In the genomic region with DNA sequence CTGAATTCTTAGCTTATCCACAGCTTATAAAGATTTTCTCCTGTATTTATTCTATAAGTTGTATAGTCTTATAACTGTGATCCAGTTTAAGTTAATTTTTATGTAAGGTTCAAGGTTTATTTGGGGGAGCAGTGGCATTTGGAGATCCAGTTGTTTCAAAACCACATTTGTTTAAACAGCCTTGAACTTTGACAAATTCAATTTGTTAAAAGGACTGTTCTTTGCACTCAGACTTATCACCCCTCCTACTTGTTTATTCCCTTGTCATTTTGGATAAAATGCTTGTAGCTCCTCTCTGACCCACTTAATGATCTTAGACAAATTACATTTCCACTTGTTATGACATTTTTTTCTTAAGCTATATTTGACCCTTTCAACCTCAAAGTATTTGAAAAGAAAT, we compare ENCODE assay signal across 1 cellular context.
TF ChIP-seq lines count a peak whose summit lies in the region.

No MANE protein-coding gene starts in this region.

TF ChIP-seq in HepG2, 621 proteins besides CTCF, POLR2A, EP300 and RAD21 (continued from another document and continues in another):
- TF ChIP-seq CENPT (CRISPR knock-in tag; IDR thresholded peaks at IDR 0.05; ENCODE audit: low read depth) (no peak), ZSCAN21 (CRISPR knock-in tag; IDR thresholded peaks at IDR 0.05; ENCODE audit: borderline replicate concordance) (no peak), CHD4 (IDR thresholded peaks at IDR 0.05; ENCODE audit: borderline replicate concordance, low read length) (no peak; the same call in 1 of the 2 replicates), KLF13 (CRISPR knock-in tag; IDR thresholded peaks at IDR 0.05) (no peak), NFE2L1 (CRISPR knock-in tag; IDR thresholded peaks at IDR 0.05; ENCODE audit: borderline replicate concordance) (no peak), ZNF710 (CRISPR knock-in tag; IDR thresholded peaks at IDR 0.05; ENCODE audit: borderline replicate concordance) (no peak), KLF9 (CRISPR knock-in tag; IDR thresholded peaks at IDR 0.05; ENCODE audit: low read depth) (no peak), ZNF501 (CRISPR knock-in tag; IDR thresholded peaks at IDR 0.05) (no peak), MTERF4 (CRISPR knock-in tag; IDR thresholded peaks at IDR 0.05) (no peak), CREB3 (CRISPR knock-in tag; IDR thresholded peaks at IDR 0.05) (no peak), FOXJ3 (CRISPR knock-in tag; IDR thresholded peaks at IDR 0.05; ENCODE audit: borderline replicate concordance) (peak; percentile 57; the same call in 1 of the 2 replicates), ZFP36L1 (CRISPR knock-in tag; IDR thresholded peaks at IDR 0.05) (no peak), ESRRA (CRISPR knock-in tag; IDR thresholded peaks at IDR 0.05; ENCODE audit: low read depth) (no peak), ZNF382 (CRISPR knock-in tag; IDR thresholded peaks at IDR 0.05; ENCODE audit: borderline replicate concordance) (no peak), JUND (CRISPR knock-in tag; IDR thresholded peaks at IDR 0.05) (no peak), ZNF607 (CRISPR knock-in tag; IDR thresholded peaks at IDR 0.05; ENCODE audit: borderline replicate concordance) (no peak), SNAPC2 (CRISPR knock-in tag; IDR thresholded peaks at IDR 0.05) (no peak), TBX3 (IDR thresholded peaks at IDR 0.05; ENCODE audit: borderline replicate concordance) (no peak), DR1 (CRISPR knock-in tag; IDR thresholded peaks at IDR 0.05) (no peak), BRF2 (CRISPR knock-in tag; IDR thresholded peaks at IDR 0.05) (no peak), NFYC (CRISPR knock-in tag; IDR thresholded peaks at IDR 0.05) (no peak), NFE2L2 (IDR thresholded peaks at IDR 0.05; ENCODE audit: low read length) (no peak), ZBTB25 (CRISPR knock-in tag; IDR thresholded peaks at IDR 0.05) (no peak), NR2F2 (IDR thresholded peaks at IDR 0.05; ENCODE audit: borderline replicate concordance, low read depth) (peak; percentile 92), STAT5B (CRISPR knock-in tag; IDR thresholded peaks at IDR 0.05) (no peak), ZNF326 (CRISPR knock-in tag; IDR thresholded peaks at IDR 0.05; ENCODE audit: borderline replicate concordance) (no peak), HOXD1 (CRISPR knock-in tag; IDR thresholded peaks at IDR 0.05) (no peak), POGK (CRISPR knock-in tag; conservative IDR thresholded peaks at IDR 0.05) (no peak)
- TF ChIP-seq, protein P1, sequence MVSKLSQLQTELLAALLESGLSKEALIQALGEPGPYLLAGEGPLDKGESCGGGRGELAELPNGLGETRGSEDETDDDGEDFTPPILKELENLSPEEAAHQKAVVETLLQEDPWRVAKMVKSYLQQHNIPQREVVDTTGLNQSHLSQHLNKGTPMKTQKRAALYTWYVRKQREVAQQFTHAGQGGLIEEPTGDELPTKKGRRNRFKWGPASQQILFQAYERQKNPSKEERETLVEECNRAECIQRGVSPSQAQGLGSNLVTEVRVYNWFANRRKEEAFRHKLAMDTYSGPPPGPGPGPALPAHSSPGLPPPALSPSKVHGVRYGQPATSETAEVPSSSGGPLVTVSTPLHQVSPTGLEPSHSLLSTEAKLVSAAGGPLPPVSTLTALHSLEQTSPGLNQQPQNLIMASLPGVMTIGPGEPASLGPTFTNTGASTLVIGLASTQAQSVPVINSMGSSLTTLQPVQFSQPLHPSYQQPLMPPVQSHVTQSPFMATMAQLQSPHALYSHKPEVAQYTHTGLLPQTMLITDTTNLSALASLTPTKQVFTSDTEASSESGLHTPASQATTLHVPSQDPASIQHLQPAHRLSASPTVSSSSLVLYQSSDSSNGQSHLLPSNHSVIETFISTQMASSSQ (IDR thresholded peaks at IDR 0.05; ENCODE audit: low read depth): no peak
- TF ChIP-seq, protein P1 (CRISPR knock-in tag; IDR thresholded peaks at IDR 0.05; ENCODE audit: borderline replicate concordance): no peak
- TF ChIP-seq, protein P2, sequence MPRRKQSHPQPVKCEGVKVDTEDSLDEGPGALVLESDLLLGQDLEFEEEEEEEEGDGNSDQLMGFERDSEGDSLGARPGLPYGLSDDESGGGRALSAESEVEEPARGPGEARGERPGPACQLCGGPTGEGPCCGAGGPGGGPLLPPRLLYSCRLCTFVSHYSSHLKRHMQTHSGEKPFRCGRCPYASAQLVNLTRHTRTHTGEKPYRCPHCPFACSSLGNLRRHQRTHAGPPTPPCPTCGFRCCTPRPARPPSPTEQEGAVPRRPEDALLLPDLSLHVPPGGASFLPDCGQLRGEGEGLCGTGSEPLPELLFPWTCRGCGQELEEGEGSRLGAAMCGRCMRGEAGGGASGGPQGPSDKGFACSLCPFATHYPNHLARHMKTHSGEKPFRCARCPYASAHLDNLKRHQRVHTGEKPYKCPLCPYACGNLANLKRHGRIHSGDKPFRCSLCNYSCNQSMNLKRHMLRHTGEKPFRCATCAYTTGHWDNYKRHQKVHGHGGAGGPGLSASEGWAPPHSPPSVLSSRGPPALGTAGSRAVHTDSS (CRISPR knock-in tag; conservative IDR thresholded peaks at IDR 0.05): no peak
- TF ChIP-seq, protein P3, sequence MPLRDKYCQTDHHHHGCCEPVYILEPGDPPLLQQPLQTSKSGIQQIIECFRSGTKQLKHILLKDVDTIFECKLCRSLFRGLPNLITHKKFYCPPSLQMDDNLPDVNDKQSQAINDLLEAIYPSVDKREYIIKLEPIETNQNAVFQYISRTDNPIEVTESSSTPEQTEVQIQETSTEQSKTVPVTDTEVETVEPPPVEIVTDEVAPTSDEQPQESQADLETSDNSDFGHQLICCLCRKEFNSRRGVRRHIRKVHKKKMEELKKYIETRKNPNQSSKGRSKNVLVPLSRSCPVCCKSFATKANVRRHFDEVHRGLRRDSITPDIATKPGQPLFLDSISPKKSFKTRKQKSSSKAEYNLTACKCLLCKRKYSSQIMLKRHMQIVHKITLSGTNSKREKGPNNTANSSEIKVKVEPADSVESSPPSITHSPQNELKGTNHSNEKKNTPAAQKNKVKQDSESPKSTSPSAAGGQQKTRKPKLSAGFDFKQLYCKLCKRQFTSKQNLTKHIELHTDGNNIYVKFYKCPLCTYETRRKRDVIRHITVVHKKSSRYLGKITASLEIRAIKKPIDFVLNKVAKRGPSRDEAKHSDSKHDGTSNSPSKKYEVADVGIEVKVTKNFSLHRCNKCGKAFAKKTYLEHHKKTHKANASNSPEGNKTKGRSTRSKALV (CRISPR knock-in tag; IDR thresholded peaks at IDR 0.05): no peak
- TF ChIP-seq, protein P4, sequence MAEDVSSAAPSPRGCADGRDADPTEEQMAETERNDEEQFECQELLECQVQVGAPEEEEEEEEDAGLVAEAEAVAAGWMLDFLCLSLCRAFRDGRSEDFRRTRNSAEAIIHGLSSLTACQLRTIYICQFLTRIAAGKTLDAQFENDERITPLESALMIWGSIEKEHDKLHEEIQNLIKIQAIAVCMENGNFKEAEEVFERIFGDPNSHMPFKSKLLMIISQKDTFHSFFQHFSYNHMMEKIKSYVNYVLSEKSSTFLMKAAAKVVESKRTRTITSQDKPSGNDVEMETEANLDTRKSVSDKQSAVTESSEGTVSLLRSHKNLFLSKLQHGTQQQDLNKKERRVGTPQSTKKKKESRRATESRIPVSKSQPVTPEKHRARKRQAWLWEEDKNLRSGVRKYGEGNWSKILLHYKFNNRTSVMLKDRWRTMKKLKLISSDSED (CRISPR knock-in tag; IDR thresholded peaks at IDR 0.05): no peak
- TF ChIP-seq, protein P5, sequence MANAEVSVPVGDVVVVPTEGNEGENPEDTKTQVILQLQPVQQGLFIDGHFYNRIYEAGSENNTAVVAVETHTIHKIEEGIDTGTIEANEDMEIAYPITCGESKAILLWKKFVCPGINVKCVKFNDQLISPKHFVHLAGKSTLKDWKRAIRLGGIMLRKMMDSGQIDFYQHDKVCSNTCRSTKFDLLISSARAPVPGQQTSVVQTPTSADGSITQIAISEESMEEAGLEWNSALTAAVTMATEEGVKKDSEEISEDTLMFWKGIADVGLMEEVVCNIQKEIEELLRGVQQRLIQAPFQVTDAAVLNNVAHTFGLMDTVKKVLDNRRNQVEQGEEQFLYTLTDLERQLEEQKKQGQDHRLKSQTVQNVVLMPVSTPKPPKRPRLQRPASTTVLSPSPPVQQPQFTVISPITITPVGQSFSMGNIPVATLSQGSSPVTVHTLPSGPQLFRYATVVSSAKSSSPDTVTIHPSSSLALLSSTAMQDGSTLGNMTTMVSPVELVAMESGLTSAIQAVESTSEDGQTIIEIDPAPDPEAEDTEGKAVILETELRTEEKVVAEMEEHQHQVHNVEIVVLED (CRISPR knock-in tag; IDR thresholded peaks at IDR 0.05; ENCODE audit: borderline replicate concordance): no peak
- TF ChIP-seq, protein P6, sequence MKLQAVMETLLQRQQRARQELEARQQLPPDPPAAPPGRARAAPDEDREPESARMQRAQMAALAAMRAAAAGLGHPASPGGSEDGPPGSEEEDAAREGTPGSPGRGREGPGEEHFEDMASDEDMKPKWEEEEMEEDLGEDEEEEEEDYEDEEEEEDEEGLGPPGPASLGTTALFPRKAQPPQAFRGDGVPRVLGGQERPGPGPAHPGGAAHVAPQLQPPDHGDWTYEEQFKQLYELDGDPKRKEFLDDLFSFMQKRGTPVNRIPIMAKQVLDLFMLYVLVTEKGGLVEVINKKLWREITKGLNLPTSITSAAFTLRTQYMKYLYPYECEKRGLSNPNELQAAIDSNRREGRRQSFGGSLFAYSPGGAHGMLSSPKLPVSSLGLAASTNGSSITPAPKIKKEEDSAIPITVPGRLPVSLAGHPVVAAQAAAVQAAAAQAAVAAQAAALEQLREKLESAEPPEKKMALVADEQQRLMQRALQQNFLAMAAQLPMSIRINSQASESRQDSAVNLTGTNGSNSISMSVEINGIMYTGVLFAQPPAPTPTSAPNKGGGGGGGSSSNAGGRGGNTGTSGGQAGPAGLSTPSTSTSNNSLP (IDR thresholded peaks at IDR 0.05; ENCODE audit: low read depth, low read length): peak; percentile 81
